In the genomic region with DNA sequence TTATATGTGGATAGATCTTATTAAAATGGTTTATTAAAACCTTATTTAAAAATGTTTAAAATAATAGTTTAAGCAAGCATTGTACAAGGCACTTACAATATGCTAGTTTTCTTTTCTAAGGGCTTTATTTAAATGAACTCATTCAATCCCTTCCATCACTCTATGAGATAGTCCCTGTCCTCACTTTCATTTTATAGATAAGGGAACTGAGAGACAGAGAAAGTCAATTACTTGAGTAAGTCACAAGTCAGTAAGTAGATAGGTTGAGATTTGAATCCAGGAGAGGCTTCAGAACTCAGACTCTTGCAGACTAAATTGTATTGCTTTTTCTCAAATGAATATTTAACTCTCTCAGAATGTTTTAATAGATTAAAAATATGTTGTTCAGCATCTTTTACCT, we compare ENCODE assay signal across 28 cellular contexts.
"Had no signal": no experiment of that assay in that cellular context is flagged by ENCODE, and none has a peak within 500 bp of the region (broad histone marks: within the 10 kb centered on the region; RNA-seq: fewer than 3 reads in every experiment).

No MANE protein-coding gene starts in this region.

- H3K27ac ChIP-seq: neutrophil, pancreas, prostate gland, right atrium auricular region, right lobe of liver, sigmoid colon, suprapubic skin, testis, tibial nerve, upper lobe of left lung, vagina had no signal

- ATAC-seq: naive thymus-derived CD8-positive, alpha-beta T cell; natural killer cell treated with Interleukin-12 subunit alpha and Interleukin-12 subunit beta and Interleukin-15 and Interleukin-18, amount 100 ng/mL, for 72 hours; pancreas; right lobe of liver; stimulated activated effector memory CD8-positive, alpha-beta T cell treated with anti-CD3 and anti-CD28 coated beads, Interleukin-12 subunit alpha, Interleukin-12 subunit beta, amount 100 ng/mL, for 72 hours; stimulated activated naive CD8-positive, alpha-beta T cell treated with anti-CD3 and anti-CD28 coated beads, Interleukin-15, amount 100 ng/mL, for 72 hours; stimulated activated naive CD8-positive, alpha-beta T cell treated with anti-CD3 and anti-CD28 coated beads, Interleukin-15, Interleukin-2, amounts not matched to agents 100 U/mL and 50 U/mL, for 24 hours had no signal

- DNase-seq: naive B cell; naive thymus-derived CD8-positive, alpha-beta T cell; nephron progenitor cell; nucleus accumbens; pancreas; retina; right lobe of liver; sigmoid colon; small intestine; stimulated activated CD4-positive, alpha-beta T cell treated with anti-CD3 and anti-CD28 coated beads, Interleukin-15, amount 100 ng/mL, for 24 hours; stimulated activated CD4-positive, alpha-beta T cell treated with anti-CD3 and anti-CD28 coated beads, Interleukin-2, amount 100 ng/mL, for 24 hours; stimulated activated CD4-positive, alpha-beta T cell treated with anti-CD3 and anti-CD28 coated beads, Interleukin-2, amount 100 ng/mL, for 48 hours; stimulated activated CD4-positive, alpha-beta T cell treated with anti-CD3 and anti-CD28 coated beads, Interleukin-4, amount 100 ng/mL, for 24 hours; stimulated activated naive CD4-positive, alpha-beta T cell; stimulated activated naive CD8-positive, alpha-beta T cell treated with anti-CD3 and anti-CD28 coated beads, Interleukin-15, amount 100 ng/mL, for 72 hours; stimulated activated naive CD8-positive, alpha-beta T cell treated with anti-CD3 and anti-CD28 coated beads, Interleukin-15, Interleukin-2, amounts not matched to agents 100 U/mL and 50 U/mL, for 24 hours; substantia nigra; testis; trophoblast cell; upper lobe of left lung had no signal

- H3K27me3 ChIP-seq: neutrophil, pancreas, right atrium auricular region, sigmoid colon, suprapubic skin, testis, tibial nerve, upper lobe of left lung, vagina had no signal

- H3K36me3 ChIP-seq: neutrophil, pancreas, prostate gland, right atrium auricular region, right lobe of liver, sigmoid colon, suprapubic skin, tibial nerve, upper lobe of left lung, vagina had no signal

- H3K4me1 ChIP-seq: pancreas, prostate gland, right atrium auricular region, right lobe of liver, sigmoid colon, suprapubic skin, testis, tibial nerve, upper lobe of left lung, vagina had no signal

- H3K4me3 ChIP-seq: pancreas, prostate gland, right atrium auricular region, right lobe of liver, sigmoid colon, suprapubic skin, testis, tibial nerve, upper lobe of left lung, vagina had no signal

- H3K9me3 ChIP-seq: neutrophil, pancreas, prostate gland, right atrium auricular region, right lobe of liver, sigmoid colon, suprapubic skin, testis, tibial nerve, upper lobe of left lung, vagina had no signal
